1 cellular context compared by ENCODE assay signal in the genomic region with DNA sequence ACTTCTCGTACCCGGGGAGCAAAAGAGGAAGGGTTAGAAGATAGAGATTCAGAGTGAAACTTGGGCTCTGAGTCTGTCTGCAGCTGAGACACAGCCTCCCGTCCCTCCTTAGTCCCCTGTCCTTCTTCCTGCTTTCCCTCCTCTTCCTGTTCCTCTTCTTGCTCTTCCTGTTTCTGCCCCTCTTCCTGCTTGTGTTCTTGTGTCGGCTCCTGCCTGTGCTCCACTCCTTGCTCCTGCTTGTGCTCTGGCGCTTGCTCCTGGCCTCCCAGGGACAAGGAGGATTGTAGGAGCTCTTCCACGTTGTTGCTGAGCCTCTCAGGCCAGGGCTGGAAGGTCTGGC.
A peak's percentile ranks its signal among the peaks of the same experiment; 100 is the strongest.
TF ChIP-seq lines count a peak whose summit lies in the region.

No MANE protein-coding gene starts in this region.

TF ChIP-seq in GM12878, 131 proteins besides CTCF, POLR2A, EP300 and RAD21 (continues in another document):
- TF ChIP-seq JUND (IDR thresholded peaks at IDR 0.05; ENCODE audit: low read depth, low read length), result no peak
- TF ChIP-seq, protein P1, sequence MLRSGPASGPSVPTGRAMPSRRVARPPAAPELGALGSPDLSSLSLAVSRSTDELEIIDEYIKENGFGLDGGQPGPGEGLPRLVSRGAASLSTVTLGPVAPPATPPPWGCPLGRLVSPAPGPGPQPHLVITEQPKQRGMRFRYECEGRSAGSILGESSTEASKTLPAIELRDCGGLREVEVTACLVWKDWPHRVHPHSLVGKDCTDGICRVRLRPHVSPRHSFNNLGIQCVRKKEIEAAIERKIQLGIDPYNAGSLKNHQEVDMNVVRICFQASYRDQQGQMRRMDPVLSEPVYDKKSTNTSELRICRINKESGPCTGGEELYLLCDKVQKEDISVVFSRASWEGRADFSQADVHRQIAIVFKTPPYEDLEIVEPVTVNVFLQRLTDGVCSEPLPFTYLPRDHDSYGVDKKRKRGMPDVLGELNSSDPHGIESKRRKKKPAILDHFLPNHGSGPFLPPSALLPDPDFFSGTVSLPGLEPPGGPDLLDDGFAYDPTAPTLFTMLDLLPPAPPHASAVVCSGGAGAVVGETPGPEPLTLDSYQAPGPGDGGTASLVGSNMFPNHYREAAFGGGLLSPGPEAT (IDR thresholded peaks at IDR 0.05; ENCODE audit: low read depth), result no peak
- TF ChIP-seq ETV6 (conservative IDR thresholded peaks at IDR 0.05 in 1 of 2, IDR thresholded peaks at IDR 0.05 in 1 of 2; ENCODE audit: borderline replicate concordance in 1 of 2, low read depth in 1 of 2), result peak in 1 of 2 experiments; percentile 76; a peak in 2 of 4 replicates
- TF ChIP-seq NFIC (IDR thresholded peaks at IDR 0.05; ENCODE audit: low read depth, low read length), result no peak
- no peak for TF ChIP-seq POU2F2 (IDR thresholded peaks at IDR 0.05; ENCODE audit: borderline replicate concordance, low read depth, low read length)
- TF ChIP-seq ASH2L (IDR thresholded peaks at IDR 0.05; ENCODE audit: borderline replicate concordance, low read depth), result no peak
- no peak for TF ChIP-seq CBFB (IDR thresholded peaks at IDR 0.05; ENCODE audit: low read depth)
- no peak for TF ChIP-seq FOXM1 (IDR thresholded peaks at IDR 0.05; ENCODE audit: low read depth, low read length)
- 0 out of 4 replicates have a peak, but pooled peaks of 1 of the 2 experiments have one; percentile 22 for TF ChIP-seq IKZF2 (IDR thresholded peaks at IDR 0.05)
- no peak for TF ChIP-seq MTA3 (IDR thresholded peaks at IDR 0.05; ENCODE audit: borderline replicate concordance, low read length)
- TF ChIP-seq CHD2 (IDR thresholded peaks at IDR 0.05; ENCODE audit: borderline replicate concordance, low read depth, low read length), result no peak
- TF ChIP-seq SMC3 (IDR thresholded peaks at IDR 0.05; ENCODE audit: borderline replicate concordance, low read length), result no peak
- no peak for TF ChIP-seq PML (IDR thresholded peaks at IDR 0.05; ENCODE audit: low read length)
- TF ChIP-seq, protein P2, sequence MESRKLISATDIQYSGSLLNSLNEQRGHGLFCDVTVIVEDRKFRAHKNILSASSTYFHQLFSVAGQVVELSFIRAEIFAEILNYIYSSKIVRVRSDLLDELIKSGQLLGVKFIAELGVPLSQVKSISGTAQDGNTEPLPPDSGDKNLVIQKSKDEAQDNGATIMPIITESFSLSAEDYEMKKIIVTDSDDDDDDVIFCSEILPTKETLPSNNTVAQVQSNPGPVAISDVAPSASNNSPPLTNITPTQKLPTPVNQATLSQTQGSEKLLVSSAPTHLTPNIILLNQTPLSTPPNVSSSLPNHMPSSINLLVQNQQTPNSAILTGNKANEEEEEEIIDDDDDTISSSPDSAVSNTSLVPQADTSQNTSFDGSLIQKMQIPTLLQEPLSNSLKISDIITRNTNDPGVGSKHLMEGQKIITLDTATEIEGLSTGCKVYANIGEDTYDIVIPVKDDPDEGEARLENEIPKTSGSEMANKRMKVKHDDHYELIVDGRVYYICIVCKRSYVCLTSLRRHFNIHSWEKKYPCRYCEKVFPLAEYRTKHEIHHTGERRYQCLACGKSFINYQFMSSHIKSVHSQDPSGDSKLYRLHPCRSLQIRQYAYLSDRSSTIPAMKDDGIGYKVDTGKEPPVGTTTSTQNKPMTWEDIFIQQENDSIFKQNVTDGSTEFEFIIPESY (IDR thresholded peaks at IDR 0.05), result no peak
- TF ChIP-seq JUNB (IDR thresholded peaks at IDR 0.05), result 0 out of 2 replicates have a peak, but pooled peaks have one; percentile 42
- no peak for TF ChIP-seq STAT1 (conservative IDR thresholded peaks at IDR 0.05)
- TF ChIP-seq, protein P3, sequence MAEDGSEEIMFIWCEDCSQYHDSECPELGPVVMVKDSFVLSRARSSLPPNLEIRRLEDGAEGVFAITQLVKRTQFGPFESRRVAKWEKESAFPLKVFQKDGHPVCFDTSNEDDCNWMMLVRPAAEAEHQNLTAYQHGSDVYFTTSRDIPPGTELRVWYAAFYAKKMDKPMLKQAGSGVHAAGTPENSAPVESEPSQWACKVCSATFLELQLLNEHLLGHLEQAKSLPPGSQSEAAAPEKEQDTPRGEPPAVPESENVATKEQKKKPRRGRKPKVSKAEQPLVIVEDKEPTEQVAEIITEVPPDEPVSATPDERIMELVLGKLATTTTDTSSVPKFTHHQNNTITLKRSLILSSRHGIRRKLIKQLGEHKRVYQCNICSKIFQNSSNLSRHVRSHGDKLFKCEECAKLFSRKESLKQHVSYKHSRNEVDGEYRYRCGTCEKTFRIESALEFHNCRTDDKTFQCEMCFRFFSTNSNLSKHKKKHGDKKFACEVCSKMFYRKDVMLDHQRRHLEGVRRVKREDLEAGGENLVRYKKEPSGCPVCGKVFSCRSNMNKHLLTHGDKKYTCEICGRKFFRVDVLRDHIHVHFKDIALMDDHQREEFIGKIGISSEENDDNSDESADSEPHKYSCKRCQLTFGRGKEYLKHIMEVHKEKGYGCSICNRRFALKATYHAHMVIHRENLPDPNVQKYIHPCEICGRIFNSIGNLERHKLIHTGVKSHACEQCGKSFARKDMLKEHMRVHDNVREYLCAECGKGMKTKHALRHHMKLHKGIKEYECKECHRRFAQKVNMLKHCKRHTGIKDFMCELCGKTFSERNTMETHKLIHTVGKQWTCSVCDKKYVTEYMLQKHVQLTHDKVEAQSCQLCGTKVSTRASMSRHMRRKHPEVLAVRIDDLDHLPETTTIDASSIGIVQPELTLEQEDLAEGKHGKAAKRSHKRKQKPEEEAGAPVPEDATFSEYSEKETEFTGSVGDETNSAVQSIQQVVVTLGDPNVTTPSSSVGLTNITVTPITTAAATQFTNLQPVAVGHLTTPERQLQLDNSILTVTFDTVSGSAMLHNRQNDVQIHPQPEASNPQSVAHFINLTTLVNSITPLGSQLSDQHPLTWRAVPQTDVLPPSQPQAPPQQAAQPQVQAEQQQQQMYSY (CRISPR knock-in tag; IDR thresholded peaks at IDR 0.05), result no peak
- TF ChIP-seq, protein P4, sequence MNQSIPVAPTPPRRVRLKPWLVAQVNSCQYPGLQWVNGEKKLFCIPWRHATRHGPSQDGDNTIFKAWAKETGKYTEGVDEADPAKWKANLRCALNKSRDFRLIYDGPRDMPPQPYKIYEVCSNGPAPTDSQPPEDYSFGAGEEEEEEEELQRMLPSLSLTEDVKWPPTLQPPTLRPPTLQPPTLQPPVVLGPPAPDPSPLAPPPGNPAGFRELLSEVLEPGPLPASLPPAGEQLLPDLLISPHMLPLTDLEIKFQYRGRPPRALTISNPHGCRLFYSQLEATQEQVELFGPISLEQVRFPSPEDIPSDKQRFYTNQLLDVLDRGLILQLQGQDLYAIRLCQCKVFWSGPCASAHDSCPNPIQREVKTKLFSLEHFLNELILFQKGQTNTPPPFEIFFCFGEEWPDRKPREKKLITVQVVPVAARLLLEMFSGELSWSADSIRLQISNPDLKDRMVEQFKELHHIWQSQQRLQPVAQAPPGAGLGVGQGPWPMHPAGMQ (IDR thresholded peaks at IDR 0.05; ENCODE audit: borderline replicate concordance), result no peak
- TF ChIP-seq PAX8 (IDR thresholded peaks at IDR 0.05), result no peak
- TF ChIP-seq, protein P5, sequence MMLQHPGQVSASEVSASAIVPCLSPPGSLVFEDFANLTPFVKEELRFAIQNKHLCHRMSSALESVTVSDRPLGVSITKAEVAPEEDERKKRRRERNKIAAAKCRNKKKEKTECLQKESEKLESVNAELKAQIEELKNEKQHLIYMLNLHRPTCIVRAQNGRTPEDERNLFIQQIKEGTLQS (IDR thresholded peaks at IDR 0.05; ENCODE audit: borderline replicate concordance, extremely low read depth, low read depth, low read length), result no peak
- no peak for TF ChIP-seq POLR2AphosphoS2 (IDR thresholded peaks at IDR 0.05; ENCODE audit: low read depth, low read length)
- TF ChIP-seq ZNF384 (IDR thresholded peaks at IDR 0.05; ENCODE audit: borderline replicate concordance, low read depth, low read length), result no peak
- TF ChIP-seq SUZ12 (IDR thresholded peaks at IDR 0.05; ENCODE audit: unreplicated experiment), result no peak
- no peak; the same call in 1 of the 2 replicates for TF ChIP-seq IKZF1 (conservative IDR thresholded peaks at IDR 0.05)
- TF ChIP-seq, protein P6, sequence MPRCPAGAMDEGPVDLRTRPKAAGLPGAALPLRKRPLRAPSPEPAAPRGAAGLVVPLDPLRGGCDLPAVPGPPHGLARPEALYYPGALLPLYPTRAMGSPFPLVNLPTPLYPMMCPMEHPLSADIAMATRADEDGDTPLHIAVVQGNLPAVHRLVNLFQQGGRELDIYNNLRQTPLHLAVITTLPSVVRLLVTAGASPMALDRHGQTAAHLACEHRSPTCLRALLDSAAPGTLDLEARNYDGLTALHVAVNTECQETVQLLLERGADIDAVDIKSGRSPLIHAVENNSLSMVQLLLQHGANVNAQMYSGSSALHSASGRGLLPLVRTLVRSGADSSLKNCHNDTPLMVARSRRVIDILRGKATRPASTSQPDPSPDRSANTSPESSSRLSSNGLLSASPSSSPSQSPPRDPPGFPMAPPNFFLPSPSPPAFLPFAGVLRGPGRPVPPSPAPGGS (IDR thresholded peaks at IDR 0.05; ENCODE audit: borderline replicate concordance, insufficient read depth, low read depth, low read length, poor library complexity, severe bottlenecking), result no peak
- no peak for TF ChIP-seq EGR1 (IDR thresholded peaks at IDR 0.05; ENCODE audit: borderline replicate concordance in 1 of 2, low read depth in 2 of 2, low read length in 2 of 2)
- no peak for TF ChIP-seq SIN3A (IDR thresholded peaks at IDR 0.05; ENCODE audit: low read depth, low read length)
- TF ChIP-seq, protein P7, sequence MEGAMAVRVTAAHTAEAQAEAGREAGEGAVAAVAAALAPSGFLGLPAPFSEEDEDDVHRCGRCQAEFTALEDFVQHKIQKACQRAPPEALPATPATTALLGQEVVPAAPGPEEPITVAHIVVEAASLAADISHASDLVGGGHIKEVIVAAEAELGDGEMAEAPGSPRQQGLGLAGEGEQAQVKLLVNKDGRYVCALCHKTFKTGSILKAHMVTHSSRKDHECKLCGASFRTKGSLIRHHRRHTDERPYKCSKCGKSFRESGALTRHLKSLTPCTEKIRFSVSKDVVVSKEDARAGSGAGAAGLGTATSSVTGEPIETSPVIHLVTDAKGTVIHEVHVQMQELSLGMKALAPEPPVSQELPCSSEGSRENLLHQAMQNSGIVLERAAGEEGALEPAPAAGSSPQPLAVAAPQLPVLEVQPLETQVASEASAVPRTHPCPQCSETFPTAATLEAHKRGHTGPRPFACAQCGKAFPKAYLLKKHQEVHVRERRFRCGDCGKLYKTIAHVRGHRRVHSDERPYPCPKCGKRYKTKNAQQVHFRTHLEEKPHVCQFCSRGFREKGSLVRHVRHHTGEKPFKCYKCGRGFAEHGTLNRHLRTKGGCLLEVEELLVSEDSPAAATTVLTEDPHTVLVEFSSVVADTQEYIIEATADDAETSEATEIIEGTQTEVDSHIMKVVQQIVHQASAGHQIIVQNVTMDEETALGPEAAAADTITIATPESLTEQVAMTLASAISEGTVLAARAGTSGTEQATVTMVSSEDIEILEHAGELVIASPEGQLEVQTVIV (IDR thresholded peaks at IDR 0.05; ENCODE audit: borderline replicate concordance, partially characterized antibody), result no peak
- no peak for TF ChIP-seq BMI1 (IDR thresholded peaks at IDR 0.05; ENCODE audit: borderline replicate concordance)
- TF ChIP-seq MYC (IDR thresholded peaks at IDR 0.05; ENCODE audit: insufficient read depth, insufficient read length, insufficient replicate concordance, low read length, severe bottlenecking), result no peak
- TF ChIP-seq, protein P8, sequence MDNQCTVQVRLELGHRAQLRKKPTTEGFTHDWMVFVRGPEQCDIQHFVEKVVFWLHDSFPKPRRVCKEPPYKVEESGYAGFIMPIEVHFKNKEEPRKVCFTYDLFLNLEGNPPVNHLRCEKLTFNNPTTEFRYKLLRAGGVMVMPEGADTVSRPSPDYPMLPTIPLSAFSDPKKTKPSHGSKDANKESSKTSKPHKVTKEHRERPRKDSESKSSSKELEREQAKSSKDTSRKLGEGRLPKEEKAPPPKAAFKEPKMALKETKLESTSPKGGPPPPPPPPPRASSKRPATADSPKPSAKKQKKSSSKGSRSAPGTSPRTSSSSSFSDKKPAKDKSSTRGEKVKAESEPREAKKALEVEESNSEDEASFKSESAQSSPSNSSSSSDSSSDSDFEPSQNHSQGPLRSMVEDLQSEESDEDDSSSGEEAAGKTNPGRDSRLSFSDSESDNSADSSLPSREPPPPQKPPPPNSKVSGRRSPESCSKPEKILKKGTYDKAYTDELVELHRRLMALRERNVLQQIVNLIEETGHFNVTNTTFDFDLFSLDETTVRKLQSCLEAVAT (IDR thresholded peaks at IDR 0.05), result no peak
- no peak for TF ChIP-seq CBX5 (IDR thresholded peaks at IDR 0.05; ENCODE audit: low read depth)
- TF ChIP-seq, protein P9, sequence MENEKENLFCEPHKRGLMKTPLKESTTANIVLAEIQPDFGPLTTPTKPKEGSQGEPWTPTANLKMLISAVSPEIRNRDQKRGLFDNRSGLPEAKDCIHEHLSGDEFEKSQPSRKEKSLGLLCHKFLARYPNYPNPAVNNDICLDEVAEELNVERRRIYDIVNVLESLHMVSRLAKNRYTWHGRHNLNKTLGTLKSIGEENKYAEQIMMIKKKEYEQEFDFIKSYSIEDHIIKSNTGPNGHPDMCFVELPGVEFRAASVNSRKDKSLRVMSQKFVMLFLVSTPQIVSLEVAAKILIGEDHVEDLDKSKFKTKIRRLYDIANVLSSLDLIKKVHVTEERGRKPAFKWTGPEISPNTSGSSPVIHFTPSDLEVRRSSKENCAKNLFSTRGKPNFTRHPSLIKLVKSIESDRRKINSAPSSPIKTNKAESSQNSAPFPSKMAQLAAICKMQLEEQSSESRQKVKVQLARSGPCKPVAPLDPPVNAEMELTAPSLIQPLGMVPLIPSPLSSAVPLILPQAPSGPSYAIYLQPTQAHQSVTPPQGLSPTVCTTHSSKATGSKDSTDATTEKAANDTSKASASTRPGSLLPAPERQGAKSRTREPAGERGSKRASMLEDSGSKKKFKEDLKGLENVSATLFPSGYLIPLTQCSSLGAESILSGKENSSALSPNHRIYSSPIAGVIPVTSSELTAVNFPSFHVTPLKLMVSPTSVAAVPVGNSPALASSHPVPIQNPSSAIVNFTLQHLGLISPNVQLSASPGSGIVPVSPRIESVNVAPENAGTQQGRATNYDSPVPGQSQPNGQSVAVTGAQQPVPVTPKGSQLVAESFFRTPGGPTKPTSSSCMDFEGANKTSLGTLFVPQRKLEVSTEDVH (IDR thresholded peaks at IDR 0.05; ENCODE audit: low read depth, partially characterized antibody), result no peak
- TF ChIP-seq TCF12 (IDR thresholded peaks at IDR 0.05; ENCODE audit: low read depth, low read length), result no peak
- TF ChIP-seq TAF1 (IDR thresholded peaks at IDR 0.05; ENCODE audit: borderline replicate concordance, low read depth, low read length), result no peak
- TF ChIP-seq EED (IDR thresholded peaks at IDR 0.05; ENCODE audit: low read depth), result peak; percentile 78
- no peak for TF ChIP-seq RAD51 (IDR thresholded peaks at IDR 0.05)
- TF ChIP-seq, protein P10, sequence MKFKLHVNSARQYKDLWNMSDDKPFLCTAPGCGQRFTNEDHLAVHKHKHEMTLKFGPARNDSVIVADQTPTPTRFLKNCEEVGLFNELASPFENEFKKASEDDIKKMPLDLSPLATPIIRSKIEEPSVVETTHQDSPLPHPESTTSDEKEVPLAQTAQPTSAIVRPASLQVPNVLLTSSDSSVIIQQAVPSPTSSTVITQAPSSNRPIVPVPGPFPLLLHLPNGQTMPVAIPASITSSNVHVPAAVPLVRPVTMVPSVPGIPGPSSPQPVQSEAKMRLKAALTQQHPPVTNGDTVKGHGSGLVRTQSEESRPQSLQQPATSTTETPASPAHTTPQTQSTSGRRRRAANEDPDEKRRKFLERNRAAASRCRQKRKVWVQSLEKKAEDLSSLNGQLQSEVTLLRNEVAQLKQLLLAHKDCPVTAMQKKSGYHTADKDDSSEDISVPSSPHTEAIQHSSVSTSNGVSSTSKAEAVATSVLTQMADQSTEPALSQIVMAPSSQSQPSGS (IDR thresholded peaks at IDR 0.05; ENCODE audit: low read length), result no peak
- TF ChIP-seq RUNX3 (IDR thresholded peaks at IDR 0.05; ENCODE audit: low read length), result 0 out of 2 replicates have a peak, but pooled peaks have one; percentile 7
- no peak for TF ChIP-seq TBL1XR1 (IDR thresholded peaks at IDR 0.05; ENCODE audit: low read depth, low read length)
- TF ChIP-seq NR2C1 (IDR thresholded peaks at IDR 0.05), result no peak
